ENCODE assay signal across 16 cellular contexts in the genomic region with DNA sequence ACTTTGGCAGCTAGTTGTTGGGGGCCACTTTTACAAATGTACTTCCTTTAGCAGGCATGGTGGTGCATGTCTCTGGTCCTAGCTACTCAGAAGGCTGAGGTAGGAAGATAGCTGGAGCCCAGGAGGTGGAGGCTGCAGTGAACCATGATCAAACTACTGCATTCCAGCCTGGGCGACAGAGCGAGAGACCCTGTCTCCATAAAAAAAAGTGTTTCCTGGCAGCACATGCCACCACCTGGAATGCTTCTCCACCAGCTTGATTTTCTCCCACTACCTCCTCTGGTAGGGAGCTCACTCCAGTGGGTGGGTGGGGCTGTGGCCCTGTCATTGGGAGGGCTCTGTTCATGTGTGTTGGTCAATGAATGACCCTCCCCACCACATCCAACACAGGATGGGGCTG. TPM values are rescaled to one million over a fixed set of nuclear protein-coding genes. Genes with fewer than 3 reads are reported as not detected.
A peak's percentile ranks its signal among the peaks of the same experiment; 100 is the strongest.
DNase-seq lines count a peak whose midpoint lies in the region; ATAC-seq, FAIRE-seq and TF ChIP-seq lines count a peak whose summit lies in the region.
"Had no signal": no experiment of that assay in that cellular context is flagged by ENCODE, and none has a peak within 500 bp of the region (broad histone marks: within the 10 kb centered on the region; RNA-seq: fewer than 3 reads in every experiment).

No MANE protein-coding gene starts in this region.

- peaks cover 5% of the 10 kb centered on the region for H3K36me3 Mint-ChIP-seq in astrocyte (ENCODE audit: low read depth, unreplicated experiment)

- peaks cover 16 to 59% (median 25%) of the 10 kb centered on the region in 11 experiments; a peak in 21 of 22 replicates for H3K36me3 ChIP-seq in BLaER1 treated with 17β-estradiol and CSF1 and Interleukin-3, amounts not matched to agents 10 nM and 100 nM
- peaks cover 17% of the 10 kb centered on the region for H3K36me3 ChIP-seq in HUES48 (ENCODE audit: control insufficient read depth, insufficient read depth, low read length)
- H3K36me3 ChIP-seq in astrocyte (ENCODE audit: insufficient read depth, low read length), result peaks cover 2% of the 10 kb centered on the region

- ATAC-seq in GM21786 (IDR thresholded peaks at IDR 0.05; ENCODE audit: unreplicated experiment) (no peak), left lobe of liver (no peak)

- H4K20me1 ChIP-seq in BLaER1 treated with 17β-estradiol and CSF1 and Interleukin-3, amounts not matched to agents 10 nM and 100 nM, result peaks cover 100% of the 10 kb centered on the region in 11 experiments
- H4K20me1 ChIP-seq in astrocyte (ENCODE audit: insufficient read depth, low read length), result peaks cover 98% of the 10 kb centered on the region

- H3K9me3 ChIP-seq in BLaER1 treated with 17β-estradiol and CSF1 and Interleukin-3, amounts not matched to agents 10 nM and 100 nM (replicated peaks in 1 of 11), result no peaks in the 10 kb centered on the region
- no peaks in the 10 kb centered on the region for H3K9me3 ChIP-seq in HUES48 (ENCODE audit: control insufficient read depth, insufficient read depth, low read length)
- H3K9me3 ChIP-seq in astrocyte (ENCODE audit: insufficient read depth, low read depth, low read length), result no peaks in the 10 kb centered on the region
- H3K9me3 ChIP-seq: Caco-2 had no signal

- peak overlapping the region; percentile 9 for H3K27ac Mint-ChIP-seq in astrocyte (ENCODE audit: unreplicated experiment)

- peaks cover 99% of the 10 kb centered on the region for H3K79me2 ChIP-seq in astrocyte (ENCODE audit: insufficient read depth, low read length)

- no peaks in the 10 kb centered on the region for H3K27me3 ChIP-seq in BLaER1 treated with 17β-estradiol and CSF1 and Interleukin-3, amounts not matched to agents 10 nM and 100 nM
- no peaks in the 10 kb centered on the region for H3K27me3 ChIP-seq in HUES48 (ENCODE audit: control insufficient read depth, insufficient read depth, low read length)
- no peaks in the 10 kb centered on the region for H3K27me3 ChIP-seq in astrocyte (ENCODE audit: insufficient read depth, low read length)

- no peak for TF ChIP-seq CTCF in astrocyte (IDR thresholded peaks at IDR 0.05; ENCODE audit: insufficient read depth, low read depth, low read length)

- peak overlapping the region; percentile 62 to 97 (median 84) for H3K4me2 ChIP-seq in BLaER1 treated with 17β-estradiol and CSF1 and Interleukin-3, amounts not matched to agents 10 nM and 100 nM
- H3K4me2 ChIP-seq in astrocyte (ENCODE audit: low read length), result no peak overlapping the region

- H3K27ac ChIP-seq in BLaER1 treated with 17β-estradiol and CSF1 and Interleukin-3, amounts not matched to agents 10 nM and 100 nM, result 0 out of 22 replicates have a peak overlapping the region, but pooled peaks of 1 of the 11 experiments have one; percentile 6
- peak overlapping the region; percentile 48 for H3K27ac ChIP-seq in HUES48 (ENCODE audit: low read depth, low read length)
- H3K27ac ChIP-seq in astrocyte (ENCODE audit: low read depth, low read length), result no peak overlapping the region

- no peak overlapping the region for H2AFZ ChIP-seq in astrocyte (ENCODE audit: low read depth, low read length)

- H3K4me3 ChIP-seq in BLaER1 treated with 17β-estradiol and CSF1 and Interleukin-3, amounts not matched to agents 10 nM and 100 nM, result peak overlapping the region in 2 of 10 experiments; percentile 14 to 32; a peak in 1 of 20 replicates
- H3K4me3 ChIP-seq in HUES48 (ENCODE audit: low read depth, low read length) (no peak overlapping the region), astrocyte (ENCODE audit: insufficient read depth, low read depth, low read length) (no peak overlapping the region)

- no peak for DNase-seq in astrocyte (ENCODE audit: low read depth)
- DNase-seq in left kidney (ENCODE audit: low read depth, low spot score), result peak; percentile 75
- no peak for DNase-seq in islet precursor cell
- no peak for DNase-seq in left lobe of liver (ENCODE audit: low spot score)
- DNase-seq in NOMO-1 (lab: John Stamatoyannopoulos, UW; ENCODE audit: unreplicated experiment in 2 of 2), result no peak
- DNase-seq: Caco-2, KG1, NCI-H1092, NCI-H1694 treated with DMSO at 0.1 percent for 48 hours, NCI-H510A treated with DMSO at 0.1 percent for 48 hours had no signal

- peaks cover 74 to 91% (median 84%) of the 10 kb centered on the region in 10 experiments for H3K4me1 ChIP-seq in BLaER1 treated with 17β-estradiol and CSF1 and Interleukin-3, amounts not matched to agents 10 nM and 100 nM
- H3K4me1 ChIP-seq in HUES48 (ENCODE audit: control insufficient read depth, insufficient read depth, low read length), result peaks cover 15% of the 10 kb centered on the region
- H3K4me1 ChIP-seq in astrocyte (ENCODE audit: insufficient read depth, low read length), result peaks cover 7% of the 10 kb centered on the region
- H3K4me1 ChIP-seq: Caco-2 had no signal

- no peaks in the 10 kb centered on the region for H3K9me3 Mint-ChIP-seq in astrocyte (ENCODE audit: unreplicated experiment)

- peak overlapping the region in 8 of 11 experiments; percentile 7 to 60 (median 47); a peak in 12 of 22 replicates for H3K9ac ChIP-seq in BLaER1 treated with 17β-estradiol and CSF1 and Interleukin-3, amounts not matched to agents 10 nM and 100 nM
- H3K9ac ChIP-seq in HUES48 (ENCODE audit: low read depth, low read length), result no peak overlapping the region
- H3K9ac ChIP-seq in astrocyte (ENCODE audit: low read length), result no peak overlapping the region

- H3K27me3 Mint-ChIP-seq in astrocyte (ENCODE audit: low read depth, unreplicated experiment), result no peaks in the 10 kb centered on the region

- no peak for FAIRE-seq in astrocyte (lab: Jason Lieb, UNC)

- H3K4me1 Mint-ChIP-seq in astrocyte (ENCODE audit: low read depth, unreplicated experiment), result peaks cover 16% of the 10 kb centered on the region

- H3K4me3 Mint-ChIP-seq in astrocyte (ENCODE audit: unreplicated experiment), result no peak overlapping the region

RNA-seq across cellular contexts. Expression of a gene that starts 12.6 kb away (rescaled TPM):
- total RNA-seq in astrocyte (47.0 and 51.8 TPM in 2 replicates), left lobe of liver (27.4 TPM)

RNA-seq across cellular contexts. Expression of a gene that starts 18.2 kb away (rescaled TPM):
- total RNA-seq in astrocyte, result 14.5 and 16.2 TPM in 2 replicates
- 5.5 TPM for total RNA-seq in left lobe of liver

RNA-seq across cellular contexts. Expression of a gene that starts 20.3 kb away (rescaled TPM):
- total RNA-seq in astrocyte (0.68 TPM in 1 of 2 replicates, not detected in the other), left lobe of liver (1.9 TPM)
- total RNA-seq: HT1080, M059J had no signal

RNA-seq across cellular contexts. Expression of a gene that starts 35.4 kb away (rescaled TPM):
- total RNA-seq in astrocyte (not detected in 2 replicates), left lobe of liver (not detected)
- total RNA-seq: Caco-2, HT1080, M059J, OCI-LY7 had no signal

RNA-seq across cellular contexts. Expression of a gene that starts 38.3 kb away (rescaled TPM):
- not detected in 2 replicates for total RNA-seq in astrocyte
- total RNA-seq in left lobe of liver, result 10.8 TPM
- total RNA-seq: HT1080, M059J had no signal

Comparison
In these comparisons a context has a peak if more than half of its experiments do, and no peak if none do; other contexts are left out.
1. H3K9ac ChIP-seq: peak in BLaER1 treated with 17β-estradiol and CSF1 and Interleukin-3, amounts not matched to agents 10 nM and 100 nM (8 of 11); none in HUES48 (single experiment) and astrocyte (single experiment).